13 cellular contexts compared by ENCODE assay signal in genomic region chr10:56911906-56912480, GRCh38.
"Had no signal": no experiment of that assay in that cellular context is flagged by ENCODE, and none has a peak within 500 bp of the region (broad histone marks: within the 10 kb centered on the region; RNA-seq: fewer than 3 reads in every experiment).

No MANE protein-coding gene starts in this region.

- H3K4me3 Mint-ChIP-seq: activated CD4-positive, alpha-beta T cell treated with anti-CD3 and anti-CD28 coated beads, Interleukin-2, amount 10 ng/mL, durations not matched to agents 7 days and 5 days; stimulated activated effector memory CD8-positive, alpha-beta T cell treated with anti-CD3 and anti-CD28 coated beads, Interleukin-12 subunit alpha, Interleukin-12 subunit beta, amount 100 ng/mL, for 72 hours; T-helper 17 cell; WTC11 had no signal

- ATAC-seq: foreskin keratinocyte; stimulated activated effector memory CD8-positive, alpha-beta T cell treated with anti-CD3 and anti-CD28 coated beads, Interleukin-12 subunit alpha, Interleukin-12 subunit beta, amount 100 ng/mL, for 72 hours; T-helper 17 cell; WTC11 had no signal

- H3K27me3 Mint-ChIP-seq: activated CD4-positive, alpha-beta T cell treated with anti-CD3 and anti-CD28 coated beads, Interleukin-2, amount 10 ng/mL, durations not matched to agents 7 days and 5 days; T-helper 17 cell had no signal

- H3K4me1 Mint-ChIP-seq: activated CD4-positive, alpha-beta T cell treated with anti-CD3 and anti-CD28 coated beads, Interleukin-2, amount 10 ng/mL, durations not matched to agents 7 days and 5 days; stimulated activated effector memory CD8-positive, alpha-beta T cell treated with anti-CD3 and anti-CD28 coated beads, Interleukin-12 subunit alpha, Interleukin-12 subunit beta, amount 100 ng/mL, for 72 hours; T-helper 17 cell; WTC11 had no signal

- H3K27ac Mint-ChIP-seq: activated CD4-positive, alpha-beta T cell treated with anti-CD3 and anti-CD28 coated beads, Interleukin-2, amount 10 ng/mL, durations not matched to agents 7 days and 5 days; activated T-helper 2 cell treated with anti-CD3 and anti-CD28 coated beads, Interferon-gamma antibody, Interleukin-2, Interleukin-4, amounts not matched to agents 10 μg/mL and 5 μg/mL and 100 μg/mL, durations not matched to agents 14 hours and 24 hours and 36 hours; stimulated activated effector memory CD8-positive, alpha-beta T cell treated with anti-CD3 and anti-CD28 coated beads, Interleukin-12 subunit alpha, Interleukin-12 subunit beta, amount 100 ng/mL, for 72 hours; T-helper 17 cell; WTC11 had no signal

- DNase-seq: activated CD4-positive, alpha-beta T cell treated with anti-CD3 and anti-CD28 coated beads, Interleukin-2, amount 10 ng/mL, durations not matched to agents 7 days and 5 days; activated naive CD4-positive, alpha-beta T cell treated with anti-CD3 and anti-CD28 coated beads, Interleukin-2, amount 50 U/mL, for 16 hours; adrenal gland; caudate nucleus; colonic mucosa; foreskin keratinocyte; head of caudate nucleus; left ventricle myocardium inferior; ovary; T-helper 17 cell had no signal

- H3K36me3 Mint-ChIP-seq: stimulated activated effector memory CD8-positive, alpha-beta T cell treated with anti-CD3 and anti-CD28 coated beads, Interleukin-12 subunit alpha, Interleukin-12 subunit beta, amount 100 ng/mL, for 72 hours; WTC11 had no signal
